ENCODE assay signal across 19 cellular contexts in the genomic region with DNA sequence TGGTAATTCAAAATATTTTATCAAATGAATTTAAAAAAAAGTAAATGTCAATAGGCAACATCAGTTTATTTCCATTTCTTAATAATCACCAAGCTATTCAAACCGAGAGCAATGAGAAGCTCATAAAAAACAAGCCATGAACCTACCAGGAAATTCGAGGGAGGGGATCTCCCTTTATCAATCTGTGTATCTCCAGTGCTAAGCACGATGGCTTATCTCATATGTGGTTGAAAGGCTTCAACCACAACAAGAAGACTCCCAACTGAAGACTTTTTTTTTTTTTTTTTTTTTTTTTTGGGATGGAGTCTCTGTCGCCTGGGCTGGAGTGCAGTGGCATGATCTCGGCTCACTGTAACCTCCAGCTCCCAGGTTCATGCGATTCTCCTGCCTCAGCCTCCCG.
DNase-seq lines count a peak whose midpoint lies in the region; ATAC-seq and TF ChIP-seq lines count a peak whose summit lies in the region.
"Had no signal": no experiment of that assay in that cellular context is flagged by ENCODE, and none has a peak within 500 bp of the region (broad histone marks: within the 10 kb centered on the region; RNA-seq: fewer than 3 reads in every experiment).

No MANE protein-coding gene starts in this region.

- no peak overlapping the region for H2AFZ ChIP-seq in mammary epithelial cell (ENCODE audit: low read depth, low read length)

- in situ Hi-C loops in mammary epithelial cell (cut with MboI; ENCODE audit: low sequenced_read_pairs in 2 of 2) = no loop called here

- H3K27ac ChIP-seq in mammary epithelial cell (ENCODE audit: insufficient read depth, low read depth, low read length) (no peak overlapping the region), RWPE2 (ENCODE audit: poor library complexity, severe bottlenecking) (peak overlapping the region; percentile 20), mesodermal cell (ENCODE audit: low read depth, low read length, severe bottlenecking) (peak overlapping the region; percentile 16)
- H3K27ac ChIP-seq: 22Rv1; BLaER1 treated with 17β-estradiol and CSF1 and Interleukin-3, amounts not matched to agents 10 nM and 100 nM; SK-N-MC had no signal

- no peak for TF ChIP-seq CTCF in MCF 10A (IDR thresholded peaks at IDR 0.05; ENCODE audit: unreplicated experiment)
- TF ChIP-seq CTCF in mammary epithelial cell (conservative IDR thresholded peaks at IDR 0.05 in 1 of 2, IDR thresholded peaks at IDR 0.05 in 1 of 2; ENCODE audit: extremely low read depth in 1 of 2, insufficient read depth in 1 of 2, low read depth in 1 of 2, low read length in 2 of 2) = no peak
- TF ChIP-seq CTCF in RWPE2 (IDR thresholded peaks at IDR 0.05; ENCODE audit: poor library complexity, severe bottlenecking) = no peak

- H3K4me3 ChIP-seq in mammary epithelial cell (replicated peaks in 1 of 3; ENCODE audit: insufficient read depth in 1 of 3, low read depth in 2 of 3, low read length in 3 of 3) (no peak overlapping the region), RWPE2 (ENCODE audit: severe bottlenecking) (no peak overlapping the region), mesodermal cell (ENCODE audit: extremely low read depth, insufficient read depth, low read length, poor library complexity, severe bottlenecking) (no peak overlapping the region)
- H3K4me3 ChIP-seq: BLaER1 treated with 17β-estradiol and CSF1 and Interleukin-3, amounts not matched to agents 10 nM and 100 nM; SK-N-MC had no signal

- no peaks in the 10 kb centered on the region for H3K36me3 ChIP-seq in mammary epithelial cell (ENCODE audit: insufficient read depth, low read length)
- H3K36me3 ChIP-seq in RWPE2 (ENCODE audit: low read depth) = no peaks in the 10 kb centered on the region
- no peaks in the 10 kb centered on the region for H3K36me3 ChIP-seq in mesodermal cell (ENCODE audit: control insufficient read depth, insufficient read depth, low read length)
- H3K36me3 ChIP-seq: BLaER1 treated with 17β-estradiol and CSF1 and Interleukin-3, amounts not matched to agents 10 nM and 100 nM had no signal

- no peaks in the 10 kb centered on the region for H3K36me3 Mint-ChIP-seq in MCF 10A (ENCODE audit: insufficient read depth, unreplicated experiment)
- no peaks in the 10 kb centered on the region for H3K36me3 Mint-ChIP-seq in stimulated activated memory B cell treated with anti-CD40 and anti-IgM and Interleukin-4, amounts not matched to agents 10 μg/mL and 1 μg/mL and 100 μg/mL, for 72 hours
- H3K36me3 Mint-ChIP-seq: CD8-positive, alpha-beta memory T cell; IgD-negative memory B cell had no signal

- peak overlapping the region; percentile 59 for H3K27ac Mint-ChIP-seq in MCF 10A (ENCODE audit: low read depth, unreplicated experiment)
- H3K27ac Mint-ChIP-seq in stimulated activated memory B cell treated with anti-CD40 and anti-IgM and Interleukin-4, amounts not matched to agents 10 μg/mL and 1 μg/mL and 100 μg/mL, for 72 hours = no peak overlapping the region
- H3K27ac Mint-ChIP-seq: CD8-positive, alpha-beta memory T cell; IgD-negative memory B cell had no signal

- H3K9ac ChIP-seq in mammary epithelial cell (ENCODE audit: insufficient read depth, low read length) = no peak overlapping the region
- H3K9ac ChIP-seq: BLaER1 treated with 17β-estradiol and CSF1 and Interleukin-3, amounts not matched to agents 10 nM and 100 nM had no signal

- peaks cover 11% of the 10 kb centered on the region for H3K4me1 Mint-ChIP-seq in MCF 10A (ENCODE audit: insufficient read depth, unreplicated experiment)
- no peaks in the 10 kb centered on the region for H3K4me1 Mint-ChIP-seq in stimulated activated memory B cell treated with anti-CD40 and anti-IgM and Interleukin-4, amounts not matched to agents 10 μg/mL and 1 μg/mL and 100 μg/mL, for 72 hours
- H3K4me1 Mint-ChIP-seq: CD8-positive, alpha-beta memory T cell; IgD-negative memory B cell had no signal

- H3K27me3 Mint-ChIP-seq in MCF 10A (ENCODE audit: insufficient read depth, unreplicated experiment) = no peaks in the 10 kb centered on the region
- no peaks in the 10 kb centered on the region for H3K27me3 Mint-ChIP-seq in stimulated activated memory B cell treated with anti-CD40 and anti-IgM and Interleukin-4, amounts not matched to agents 10 μg/mL and 1 μg/mL and 100 μg/mL, for 72 hours
- H3K27me3 Mint-ChIP-seq: CD8-positive, alpha-beta memory T cell; IgD-negative memory B cell had no signal

- H3K4me1 ChIP-seq in mammary epithelial cell (ENCODE audit: insufficient read depth, low read length) (peaks cover 7% of the 10 kb centered on the region), RWPE2 (ENCODE audit: insufficient read depth, poor library complexity, severe bottlenecking) (peaks cover 7% of the 10 kb centered on the region), mesodermal cell (ENCODE audit: control insufficient read depth, insufficient read depth, low read length, poor library complexity, severe bottlenecking) (peaks cover 19% of the 10 kb centered on the region)
- H3K4me1 ChIP-seq: BLaER1 treated with 17β-estradiol and CSF1 and Interleukin-3, amounts not matched to agents 10 nM and 100 nM had no signal

- H4K20me1 ChIP-seq in mammary epithelial cell (ENCODE audit: insufficient read depth, low read length) = no peaks in the 10 kb centered on the region
- H4K20me1 ChIP-seq: BLaER1 treated with 17β-estradiol and CSF1 and Interleukin-3, amounts not matched to agents 10 nM and 100 nM had no signal

- BruUV-seq in MCF 10A (replicated peaks; lab: Mats Ljungman, UMichigan) (no TSS peak), mammary epithelial cell (replicated peaks; lab: Mats Ljungman, UMichigan) (no TSS peak)

- CTCF ChIA-PET in MCF 10A (lab: Yijun Ruan, JAX) = interaction anchor here (1.0 kb wide), 1 partner anchor 561 kb away, joined by 3 read pairs; no protein-coding TSS in a partner anchor
- CTCF ChIA-PET in mammary epithelial cell (lab: Charles Lee; ENCODE audit: low non-redundant PET) = no interaction called here

- POLR2A ChIA-PET in MCF 10A (lab: Yijun Ruan, JAX) = interaction anchor here (0.6 to 1.2 kb wide), 3 partner anchors 11 to 86 kb away, joined by 3 read pairs; no protein-coding TSS in a partner anchor

- dilution Hi-C loops in mammary epithelial cell (cut with HindIII; ENCODE audit: low sequenced_read_pairs) = no loop called here

- H3K27me3 ChIP-seq in mammary epithelial cell (ENCODE audit: insufficient read depth, low read length) = no peaks in the 10 kb centered on the region
- H3K27me3 ChIP-seq in RWPE2 (ENCODE audit: insufficient read depth, poor library complexity, severe bottlenecking) = no peaks in the 10 kb centered on the region
- H3K27me3 ChIP-seq: BLaER1 treated with 17β-estradiol and CSF1 and Interleukin-3, amounts not matched to agents 10 nM and 100 nM had no signal

- WGBS in mammary epithelial cell (ENCODE audit: low coverage, missing lambda C conversion rate) = 66% methylated on average over 7 of the region's 7 CpGs
- 81 to 85% methylated on average over 3 to 4 of the region's 7 CpGs for WGBS in mesodermal cell (ENCODE audit: insufficient coverage in 2 of 2), 2 experiments

- H3K9me3 Mint-ChIP-seq in MCF 10A (ENCODE audit: unreplicated experiment) = no peaks in the 10 kb centered on the region
- H3K9me3 Mint-ChIP-seq in stimulated activated memory B cell treated with anti-CD40 and anti-IgM and Interleukin-4, amounts not matched to agents 10 μg/mL and 1 μg/mL and 100 μg/mL, for 72 hours = no peaks in the 10 kb centered on the region
- H3K9me3 Mint-ChIP-seq: HFFc6, IgD-negative memory B cell had no signal

- H3K79me2 ChIP-seq in mammary epithelial cell (ENCODE audit: insufficient read depth, low read length) = no peaks in the 10 kb centered on the region

- H3K4me2 ChIP-seq in mammary epithelial cell (ENCODE audit: insufficient read depth, low read depth, low read length) = no peak overlapping the region
- H3K4me2 ChIP-seq: BLaER1 treated with 17β-estradiol and CSF1 and Interleukin-3, amounts not matched to agents 10 nM and 100 nM had no signal

- DNase-seq in MCF 10A (ENCODE audit: unreplicated experiment) = no peak
- DNase-seq in mammary epithelial cell = no peak
- no peak for DNase-seq in RWPE2 (ENCODE audit: low spot score)
- DNase-seq in stimulated activated CD4-positive, alpha-beta T cell treated with anti-CD3 and anti-CD28 coated beads, Interleukin-1b, Interleukin-23, amount 100 ng/mL, for 48 hours = no peak
- DNase-seq in islet precursor cell = no peak
- DNase-seq in SKM-1 (lab: John Stamatoyannopoulos, UW; ENCODE audit: unreplicated experiment) = no peak
- DNase-seq: CD8-positive, alpha-beta memory T cell; MV-4-11; NCI-H1417 treated with DMSO at 0.1 percent for 48 hours; NCI-H1930; NCI-H2171 treated with DMSO at 0.1 percent for 48 hours; NCI-H774 had no signal

- H3K9me3 ChIP-seq in mammary epithelial cell (replicated peaks; ENCODE audit: insufficient read depth, low read length) (no peaks in the 10 kb centered on the region), RWPE2 (ENCODE audit: severe bottlenecking) (no peaks in the 10 kb centered on the region), mesodermal cell (ENCODE audit: control insufficient read depth, low read length) (no peaks in the 10 kb centered on the region)
- H3K9me3 ChIP-seq: BLaER1 treated with 17β-estradiol and CSF1 and Interleukin-3, amounts not matched to agents 10 nM and 100 nM had no signal

- ATAC-seq in RWPE2 (ENCODE audit: low read depth) = no peak
- no peak for ATAC-seq in stimulated activated memory B cell treated with anti-CD40 and anti-IgM and Interleukin-4, amounts not matched to agents 10 μg/mL and 1 μg/mL and 100 μg/mL, for 72 hours

- intact Hi-C loops in MCF 10A (cut with micrococcal nuclease) = no loop called here
- intact Hi-C loops in mammary epithelial cell (cut with micrococcal nuclease) = no loop called here

- no peak overlapping the region for H3K4me3 Mint-ChIP-seq in MCF 10A (ENCODE audit: unreplicated experiment)
- no peak overlapping the region for H3K4me3 Mint-ChIP-seq in stimulated activated memory B cell treated with anti-CD40 and anti-IgM and Interleukin-4, amounts not matched to agents 10 μg/mL and 1 μg/mL and 100 μg/mL, for 72 hours
- H3K4me3 Mint-ChIP-seq: CD8-positive, alpha-beta memory T cell; HFFc6; IgD-negative memory B cell had no signal
